In genomic region chr16:67312450-67313118, GRCh38 we compare ENCODE assay signal across 13 cellular contexts. TPM values are rescaled to one million over a fixed set of nuclear protein-coding genes. Genes with fewer than 3 reads are reported as not detected.
A peak's percentile ranks its signal among the peaks of the same experiment; 100 is the strongest.
DNase-seq lines count a peak whose midpoint lies in the region; ATAC-seq and TF ChIP-seq lines count a peak whose summit lies in the region.
"Had no signal": no experiment of that assay in that cellular context is flagged by ENCODE, and none has a peak within 500 bp of the region (broad histone marks: within the 10 kb centered on the region; RNA-seq: fewer than 3 reads in every experiment).

No MANE protein-coding gene starts in this region.

- CTCF ChIA-PET in GM10248 (lab: Yijun Ruan, JAX), result interaction anchor here (1.8 kb wide), 1 partner anchor 26 kb away, joined by 6 read pairs; no protein-coding TSS in a partner anchor

- no peak overlapping the region for H3K9ac ChIP-seq in fibroblast of lung (ENCODE audit: insufficient read depth, low read length)
- H3K9ac ChIP-seq in skeletal muscle satellite cell (ENCODE audit: low read depth, low read length), result peak overlapping the region; percentile 53

- H3K9me3 Mint-ChIP-seq in T-helper 1 cell treated with Interleukin-12 subunit alpha and Interleukin-12 subunit beta and Interleukin-4 antibody, amounts not matched to agents 30 μg/mL and 1 μg/mL, for 36 hours, result no peaks in the 10 kb centered on the region

- DNase-seq in T-helper 1 cell (no peak), SJSA1 (ENCODE audit: low read depth in 1 of 2, low spot score in 2 of 2) (peak in 1 of 2 experiments; percentile 14), fibroblast of lung (ENCODE audit: low read depth in 2 of 2) (peak in 1 of 2 donors; percentile 78), COR-L47 (lab: John Stamatoyannopoulos, UW) (no peak), GM10248 (ENCODE audit: extremely low spot score) (no peak)
- DNase-seq: NCI-H1092 treated with DMSO at 0.1 percent for 48 hours, NCI-H526 treated with DMSO at 0.1 percent for 48 hours had no signal

- H3K27ac ChIP-seq in SJSA1 (peak overlapping the region; percentile 78), fibroblast of lung (ENCODE audit: insufficient read depth, low read length) (peak overlapping the region; percentile 87)
- H3K27ac ChIP-seq: HL-60 had no signal

- H3K4me1 ChIP-seq in SJSA1 (replicated peaks) (peaks cover 21% of the 10 kb centered on the region), fibroblast of lung (ENCODE audit: control insufficient read depth, extremely low read depth, insufficient read depth, low read length) (peaks cover 15% of the 10 kb centered on the region), skeletal muscle satellite cell (ENCODE audit: control insufficient read depth, insufficient read depth, low read length) (peaks cover 18% of the 10 kb centered on the region)

- H3K36me3 ChIP-seq in SJSA1, result no peaks in the 10 kb centered on the region
- no peaks in the 10 kb centered on the region for H3K36me3 ChIP-seq in fibroblast of lung (ENCODE audit: control insufficient read depth, insufficient read depth, low read length)
- H3K36me3 ChIP-seq in skeletal muscle satellite cell (ENCODE audit: insufficient read depth, low read length), result no peaks in the 10 kb centered on the region

- H2AFZ ChIP-seq in fibroblast of lung (ENCODE audit: low read length), result no peak overlapping the region

- H3K79me2 ChIP-seq in fibroblast of lung (ENCODE audit: control insufficient read depth, insufficient read depth, low read length), result no peaks in the 10 kb centered on the region

- no peaks in the 10 kb centered on the region for H3K27me3 Mint-ChIP-seq in T-helper 1 cell treated with Interleukin-12 subunit alpha and Interleukin-12 subunit beta and Interleukin-4 antibody, amounts not matched to agents 30 μg/mL and 1 μg/mL, for 36 hours (ENCODE audit: low read depth)

- TF ChIP-seq CTCF in fibroblast of lung (conservative IDR thresholded peaks at IDR 0.05 in 1 of 2, IDR thresholded peaks at IDR 0.05 in 1 of 2; ENCODE audit: low read depth in 1 of 2, low read length in 2 of 2) (no peak), GM10248 (IDR thresholded peaks at IDR 0.05; ENCODE audit: control extremely low read depth, extremely low read depth, low read depth, missing control alignments) (no peak)

- peak overlapping the region; percentile 90 for H3K27ac Mint-ChIP-seq in T-helper 1 cell treated with Interleukin-12 subunit alpha and Interleukin-12 subunit beta and Interleukin-4 antibody, amounts not matched to agents 30 μg/mL and 1 μg/mL, for 36 hours

- peaks cover 32% of the 10 kb centered on the region for H3K4me1 Mint-ChIP-seq in T-helper 1 cell treated with Interleukin-12 subunit alpha and Interleukin-12 subunit beta and Interleukin-4 antibody, amounts not matched to agents 30 μg/mL and 1 μg/mL, for 36 hours (ENCODE audit: low read depth)

- H3K27me3 ChIP-seq in SJSA1 (replicated peaks), result no peaks in the 10 kb centered on the region
- H3K27me3 ChIP-seq in fibroblast of lung (ENCODE audit: control insufficient read depth, insufficient read depth, low read length), result no peaks in the 10 kb centered on the region
- H3K27me3 ChIP-seq in skeletal muscle satellite cell (ENCODE audit: control insufficient read depth, insufficient read depth, low read length), result peaks cover 8% of the 10 kb centered on the region

- no peaks in the 10 kb centered on the region for H3K9me3 ChIP-seq in SJSA1 (replicated peaks)
- H3K9me3 ChIP-seq in fibroblast of lung (ENCODE audit: control insufficient read depth, insufficient read depth, low read depth, low read length), result no peaks in the 10 kb centered on the region
- H3K9me3 ChIP-seq in skeletal muscle satellite cell (replicated peaks; ENCODE audit: low read length), result no peaks in the 10 kb centered on the region

- H3K4me3 Mint-ChIP-seq in T-helper 1 cell treated with Interleukin-12 subunit alpha and Interleukin-12 subunit beta and Interleukin-4 antibody, amounts not matched to agents 30 μg/mL and 1 μg/mL, for 36 hours, result peak overlapping the region; percentile 35

- ATAC-seq in HG02588 (IDR thresholded peaks at IDR 0.05; ENCODE audit: unreplicated experiment), result no peak

- peak overlapping the region; percentile 17 for H3K4me2 ChIP-seq in fibroblast of lung (ENCODE audit: extremely low read depth, insufficient read depth, low read length)
- H3K4me2 ChIP-seq in skeletal muscle satellite cell (ENCODE audit: low read length), result peak overlapping the region; percentile 63

- H3K36me3 Mint-ChIP-seq in T-helper 1 cell treated with Interleukin-12 subunit alpha and Interleukin-12 subunit beta and Interleukin-4 antibody, amounts not matched to agents 30 μg/mL and 1 μg/mL, for 36 hours (ENCODE audit: low read depth), result no peaks in the 10 kb centered on the region

- POLR2A ChIA-PET in GM10248 (lab: Yijun Ruan, JAX), result no interaction called here

- H3K4me3 ChIP-seq in SJSA1 (no peak overlapping the region), fibroblast of lung (replicated peaks in 1 of 4; ENCODE audit: control extremely low read depth in 1 of 4, insufficient read depth in 1 of 4, low read depth in 3 of 4, low read length in 4 of 4) (no peak overlapping the region), skeletal muscle satellite cell (ENCODE audit: low read length) (no peak overlapping the region)

- H4K20me1 ChIP-seq in fibroblast of lung (ENCODE audit: control insufficient read depth, extremely low read depth, insufficient read depth, low read length), result no peaks in the 10 kb centered on the region

RNA-seq across cellular contexts. Expression of gene KCTD19, which starts 14.0 kb away (rescaled TPM):
- total RNA-seq in SJSA1 (2014; rRNA removed; shearing (Covaris generic)), result 0.03 TPM in 1 of 2 replicates, not detected in the other
- under 0.01 and 0.17 TPM in 2 replicates for total RNA-seq in fibroblast of lung
- 0.10 TPM in 1 of 2 replicates, not detected in the other for polyA plus RNA-seq in fibroblast of lung
- 0.02 and 0.03 TPM in 2 replicates for polyA plus RNA-seq in fibroblast of lung (2012)
- polyA minus RNA-seq in fibroblast of lung (ENCODE audit: low replicate concordance), result not detected in 2 replicates
- not detected in 2 replicates for total RNA-seq in skeletal muscle satellite cell (2012; rRNA removed)
- total RNA-seq: A172, SK-MEL-5 had no signal

RNA-seq across cellular contexts. Expression of gene LRRC36, which starts 14.0 kb away (rescaled TPM):
- total RNA-seq in SJSA1 (2014; rRNA removed; shearing (Covaris generic)), result not detected in 2 replicates
- 0.51 and 0.66 TPM in 2 replicates for total RNA-seq in fibroblast of lung
- polyA plus RNA-seq in fibroblast of lung, result 0.06 and 0.38 TPM in 2 replicates
- 0.06 and 0.10 TPM in 2 replicates for polyA plus RNA-seq in fibroblast of lung (2012)
- polyA minus RNA-seq in fibroblast of lung (ENCODE audit: low replicate concordance), result 1.2 TPM in 1 of 2 replicates, not detected in the other
- total RNA-seq in skeletal muscle satellite cell (2012; rRNA removed), result under 0.01 TPM in 1 of 2 replicates, not detected in the other
- total RNA-seq: A172 had no signal

RNA-seq across cellular contexts. Expression of gene PLEKHG4, which starts 33.3 kb away (rescaled TPM):
- 5.0 and 15.1 TPM in 2 replicates for total RNA-seq in SJSA1 (2014; rRNA removed; shearing (Covaris generic))
- total RNA-seq in fibroblast of lung, result 23.6 and 37.7 TPM in 2 replicates
- polyA plus RNA-seq in fibroblast of lung, result 9.9 and 11.5 TPM in 2 replicates
- polyA plus RNA-seq in fibroblast of lung (2012), result 13.2 and 15.2 TPM in 2 replicates
- 71.0 and 99.7 TPM in 2 replicates for polyA minus RNA-seq in fibroblast of lung (ENCODE audit: low replicate concordance)
- 40.1 and 45.9 TPM in 2 replicates for total RNA-seq in skeletal muscle satellite cell (2012; rRNA removed)
- total RNA-seq: A172 had no signal
